1 cellular context compared by ENCODE assay signal in genomic region chr10:100637785-100638184, GRCh38.
TF ChIP-seq lines count a peak whose summit lies in the region.

No MANE protein-coding gene starts in this region.

TF ChIP-seq in HepG2, 621 proteins besides CTCF, POLR2A, EP300 and RAD21 (continued from another document):
- TF ChIP-seq, protein P1, sequence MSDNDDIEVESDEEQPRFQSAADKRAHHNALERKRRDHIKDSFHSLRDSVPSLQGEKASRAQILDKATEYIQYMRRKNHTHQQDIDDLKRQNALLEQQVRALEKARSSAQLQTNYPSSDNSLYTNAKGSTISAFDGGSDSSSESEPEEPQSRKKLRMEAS (IDR thresholded peaks at IDR 0.05), result no peak
- TF ChIP-seq YEATS4 (CRISPR knock-in tag; IDR thresholded peaks at IDR 0.05; ENCODE audit: borderline replicate concordance), result no peak
- TF ChIP-seq ZNF740 (CRISPR knock-in tag; IDR thresholded peaks at IDR 0.05), result no peak
- TF ChIP-seq ZZZ3 (CRISPR knock-in tag; IDR thresholded peaks at IDR 0.05; ENCODE audit: borderline replicate concordance), result no peak
- TF ChIP-seq BRCA1 (CRISPR knock-in tag; IDR thresholded peaks at IDR 0.05), result no peak
- TF ChIP-seq POLR2G (IDR thresholded peaks at IDR 0.05; ENCODE audit: low read depth, low read length), result no peak
- TF ChIP-seq XRCC5 (optimal IDR thresholded peaks at IDR 0.05; ENCODE audit: low read length), result peak; percentile 38
